Comparison of ENCODE assay signal across 1 cellular context in genomic region chr20:48098099-48098498, GRCh38.
TF ChIP-seq lines count a peak whose summit lies in the region.

No MANE protein-coding gene starts in this region.

TF ChIP-seq in GM23338, 12 proteins besides CTCF, POLR2A, EP300 and RAD21 (continued from another document):
- TF ChIP-seq ZNF462 (CRISPR knock-in tag; IDR thresholded peaks at IDR 0.05) = no peak
- no peak for TF ChIP-seq CREB1 (CRISPR knock-in tag; IDR thresholded peaks at IDR 0.05; ENCODE audit: low read depth)
- TF ChIP-seq ETS1 (IDR thresholded peaks at IDR 0.05) = no peak
- no peak for TF ChIP-seq ZNF331 (CRISPR knock-in tag; IDR thresholded peaks at IDR 0.05; ENCODE audit: low read depth)
- no peak for TF ChIP-seq EZH2phosphoT487 (IDR thresholded peaks at IDR 0.05; ENCODE audit: unreplicated experiment)
- TF ChIP-seq EZH2 (IDR thresholded peaks at IDR 0.05; ENCODE audit: low read depth, unreplicated experiment) = no peak
- no peak for TF ChIP-seq ZNF114 (CRISPR knock-in tag; IDR thresholded peaks at IDR 0.05)
- TF ChIP-seq NANOG (IDR thresholded peaks at IDR 0.05; ENCODE audit: borderline replicate concordance) = no peak
